8 cellular contexts compared by ENCODE assay signal in genomic region chr4:152937535-152938236, GRCh38. TPM values are rescaled to one million over a fixed set of nuclear protein-coding genes. Genes with fewer than 3 reads are reported as not detected.
DNase-seq lines count a peak whose midpoint lies in the region; ATAC-seq and TF ChIP-seq lines count a peak whose summit lies in the region.

No MANE protein-coding gene starts in this region.

- H3K4me1 Mint-ChIP-seq in T-cell: peaks cover 22 to 27% (median 25%) of the 10 kb centered on the region in 3 donors
- H3K4me1 Mint-ChIP-seq in effector memory CD8-positive, alpha-beta T cell (ENCODE audit: low read depth in 2 of 2): peaks cover 14 to 18% of the 10 kb centered on the region in 2 donors

- ATAC-seq in T-cell (replicated peaks in 1 of 4) (peak; percentile 32 to 64 (median 57)), GM19023 (IDR thresholded peaks at IDR 0.05; ENCODE audit: unreplicated experiment) (no peak)
- ATAC-seq in effector memory CD8-positive, alpha-beta T cell (replicated peaks): peak; percentile 74

- DNase-seq in EH (ENCODE audit: low read depth) (peak; percentile 55), HEK293T (ENCODE audit: extremely low spot score) (peak; percentile 50), T-cell (peak in 5 of 34 experiments; percentile 2 to 14 (median 3)), medulla oblongata (ENCODE audit: extremely low spot score) (peak; percentile 11), superior temporal gyrus (ENCODE audit: extremely low spot score) (peak; percentile 57), NCI-H510A treated with DMSO at 0.1 percent for 48 hours (lab: John Stamatoyannopoulos, UW) (no peak)
- DNase-seq in effector memory CD8-positive, alpha-beta T cell: no peak

- H3K27me3 Mint-ChIP-seq in T-cell: peaks cover 52 to 67% of the 10 kb centered on the region in 2 donors
- H3K27me3 Mint-ChIP-seq in effector memory CD8-positive, alpha-beta T cell: peaks cover 57 to 62% of the 10 kb centered on the region in 2 donors

- no peak overlapping the region for H3K27ac Mint-ChIP-seq in T-cell
- H3K27ac Mint-ChIP-seq in effector memory CD8-positive, alpha-beta T cell: no peak overlapping the region

- no peaks in the 10 kb centered on the region for H3K9me3 Mint-ChIP-seq in T-cell
- no peaks in the 10 kb centered on the region for H3K9me3 Mint-ChIP-seq in effector memory CD8-positive, alpha-beta T cell

- H3K4me3 Mint-ChIP-seq in T-cell: peak overlapping the region; percentile 76 to 82 (median 81)
- peak overlapping the region; percentile 75 to 81 for H3K4me3 Mint-ChIP-seq in effector memory CD8-positive, alpha-beta T cell

- POLR2A ChIA-PET in HEK293T (lab: Yijun Ruan, JAX) (no interaction called here), T-cell (lab: Charles Lee) (no interaction called here)

- CTCF ChIA-PET in HEK293T (lab: Yijun Ruan, JAX) (interaction anchor here (0.7 to 0.8 kb wide), 2 partner anchors 23 to 136 kb away, joined by 3 to 4 read pairs; no protein-coding TSS in a partner anchor), T-cell (lab: Charles Lee) (interaction anchor here in 1 of 2 donors (0.7 kb wide), 1 partner anchor 109 kb away, joined by 3 read pairs; no protein-coding TSS in a partner anchor)

- no peaks in the 10 kb centered on the region for H3K36me3 Mint-ChIP-seq in T-cell
- no peaks in the 10 kb centered on the region for H3K36me3 Mint-ChIP-seq in effector memory CD8-positive, alpha-beta T cell (ENCODE audit: insufficient read depth)

TF ChIP-seq in HEK293T, 16 proteins besides CTCF, POLR2A, EP300 and RAD21:
- TF ChIP-seq ZNF384 (IDR thresholded peaks at IDR 0.05): 0 out of 2 replicates have a peak, but pooled peaks have one; percentile 30
- TF ChIP-seq CTBP1 (IDR thresholded peaks at IDR 0.05; ENCODE audit: borderline replicate concordance): no peak
TF ChIP-seq in HEK293T: peak in this region for 1.

RNA-seq across cellular contexts. Expression of gene FHDC1, which starts 1.6 kb away (rescaled TPM):
- total RNA-seq in T-cell: under 1 TPM in 4 of 5 donors, not detected in 1; 0.08 to 0.28 (median 0.17) TPM

Comparison
In these comparisons a context has a peak if more than half of its experiments do, and no peak if none do; other contexts are left out.
1. DNase-seq: peak in EH (single experiment), HEK293T (single experiment), medulla oblongata (single experiment) and superior temporal gyrus (single experiment); none in effector memory CD8-positive, alpha-beta T cell (0 of 3) and NCI-H510A treated with DMSO at 0.1 percent for 48 hours (single experiment).